1 cellular context compared by ENCODE assay signal in genomic region chr10:29177266-29177832, GRCh38.
TF ChIP-seq lines count a peak whose summit lies in the region.

No MANE protein-coding gene starts in this region.

TF ChIP-seq in IMR-90, 13 proteins besides CTCF, POLR2A, EP300 and RAD21 (continued from another document):
- no peak for TF ChIP-seq USF2 (IDR thresholded peaks at IDR 0.05; ENCODE audit: low read depth, low read length)
- no peak for TF ChIP-seq BHLHE40 (IDR thresholded peaks at IDR 0.05; ENCODE audit: low read depth, low read length)
- TF ChIP-seq FOS (IDR thresholded peaks at IDR 0.05; ENCODE audit: low read depth, low read length): no peak
- no peak for TF ChIP-seq RFX5 (IDR thresholded peaks at IDR 0.05; ENCODE audit: low read depth, low read length)
- no peak for TF ChIP-seq SMC3 (IDR thresholded peaks at IDR 0.05; ENCODE audit: low read depth, low read length)
- TF ChIP-seq MXI1 (IDR thresholded peaks at IDR 0.05; ENCODE audit: borderline replicate concordance, low read depth, low read length): no peak
- no peak for TF ChIP-seq CHD1 (IDR thresholded peaks at IDR 0.05; ENCODE audit: low read depth, low read length)
- no peak for TF ChIP-seq NFE2L2 (IDR thresholded peaks at IDR 0.05; ENCODE audit: low read depth, low read length)
- no peak for TF ChIP-seq RCOR1 (IDR thresholded peaks at IDR 0.05; ENCODE audit: insufficient replicate concordance, low read length)
